ENCODE assay signal across 7 cellular contexts in the genomic region with DNA sequence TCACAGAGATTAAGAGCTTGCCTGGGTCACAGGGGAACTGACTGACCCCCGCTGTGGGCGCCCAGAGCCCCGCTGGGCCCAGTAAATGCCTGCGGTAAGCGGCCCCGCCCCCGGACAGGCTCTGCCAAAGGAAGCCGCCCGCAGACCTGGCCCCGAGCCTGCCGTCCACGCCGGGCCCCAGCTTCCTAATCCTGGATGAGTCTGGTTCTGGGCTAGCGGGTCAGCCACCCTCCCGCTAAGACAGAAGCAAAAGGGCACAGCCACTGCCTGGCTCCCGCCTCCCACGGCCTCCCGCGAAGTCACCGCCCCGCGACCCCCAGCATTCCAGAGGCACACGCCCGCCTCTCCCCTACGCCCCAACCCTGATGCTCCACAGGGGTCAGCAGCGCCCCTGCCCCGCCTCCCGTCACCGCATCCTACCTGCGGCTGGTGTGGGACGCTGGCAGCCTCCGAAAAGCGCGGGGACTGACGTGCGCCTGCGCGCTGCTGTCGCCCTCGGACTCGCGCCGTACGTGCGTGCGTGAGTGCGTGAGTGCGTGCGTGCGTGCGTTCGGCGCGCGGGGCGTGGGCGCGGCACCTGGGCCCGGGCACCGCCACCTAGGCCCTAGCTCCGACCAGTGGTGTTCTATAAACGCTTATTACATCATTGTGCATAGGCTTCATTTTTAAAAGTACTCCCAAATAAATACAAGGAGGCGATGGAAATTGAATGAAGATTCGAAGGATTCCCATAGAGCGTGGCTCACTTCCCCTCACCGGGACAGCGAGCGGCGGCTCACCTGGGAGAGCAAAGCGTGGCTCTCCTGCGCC. TPM values are rescaled to one million over a fixed set of nuclear protein-coding genes. Genes with fewer than 3 reads are reported as not detected.
DNase-seq lines count a peak whose midpoint lies in the region; ATAC-seq lines count a peak whose summit lies in the region.

A gene with protein sequence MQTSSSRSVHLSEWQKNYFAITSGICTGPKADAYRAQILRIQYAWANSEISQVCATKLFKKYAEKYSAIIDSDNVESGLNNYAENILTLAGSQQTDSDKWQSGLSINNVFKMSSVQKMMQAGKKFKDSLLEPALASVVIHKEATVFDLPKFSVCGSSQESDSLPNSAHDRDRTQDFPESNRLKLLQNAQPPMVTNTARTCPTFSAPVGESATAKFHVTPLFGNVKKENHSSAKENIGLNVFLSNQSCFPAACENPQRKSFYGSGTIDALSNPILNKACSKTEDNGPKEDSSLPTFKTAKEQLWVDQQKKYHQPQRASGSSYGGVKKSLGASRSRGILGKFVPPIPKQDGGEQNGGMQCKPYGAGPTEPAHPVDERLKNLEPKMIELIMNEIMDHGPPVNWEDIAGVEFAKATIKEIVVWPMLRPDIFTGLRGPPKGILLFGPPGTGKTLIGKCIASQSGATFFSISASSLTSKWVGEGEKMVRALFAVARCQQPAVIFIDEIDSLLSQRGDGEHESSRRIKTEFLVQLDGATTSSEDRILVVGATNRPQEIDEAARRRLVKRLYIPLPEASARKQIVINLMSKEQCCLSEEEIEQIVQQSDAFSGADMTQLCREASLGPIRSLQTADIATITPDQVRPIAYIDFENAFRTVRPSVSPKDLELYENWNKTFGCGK (minus strand): TSS at position 470 of the 810 bp plus-strand sequence. CDS start 3,063 bp downstream, outside the sequence.

- intact Hi-C loops in sciatic nerve (cut with DNase I), result no loop called here

- DNase-seq in NCI-H1694 treated with DMSO at 0.1 percent for 48 hours (lab: John Stamatoyannopoulos, UW), result peak; percentile 65
- peak; percentile 73 for DNase-seq in T1000 (lab: John Stamatoyannopoulos, UW)
- peak; percentile 90 for DNase-seq in astrocyte of the hippocampus (ENCODE audit: low read depth, low spot score)
- DNase-seq in hippocampal formation (lab: John Stamatoyannopoulos, UW), result peak; percentile 21 to 65
- peak; percentile 76 for DNase-seq in sciatic nerve (ENCODE audit: low spot score)

- peak; percentile 44 for ATAC-seq in GM18508 (IDR thresholded peaks at IDR 0.05; ENCODE audit: insufficient read depth, unreplicated experiment)
- ATAC-seq in HG02938 (IDR thresholded peaks at IDR 0.05; ENCODE audit: unreplicated experiment), result peak; percentile 66
- ATAC-seq in sciatic nerve, result peak; percentile 97

RNA-seq across cellular contexts. Expression of the gene that starts here (rescaled TPM):
- 8.5 TPM for total RNA-seq in sciatic nerve

Comparison
In these comparisons a context has a peak if more than half of its experiments do, and no peak if none do; other contexts are left out.
1. Peak in every context shown above with its lines: DNase-seq and ATAC-seq.
2. ATAC-seq: peak in every context shown above with its lines; median percentile 97 in sciatic nerve; 66 in HG02938; 44 in GM18508.